In genomic region chr2:235247001-235247400, GRCh38 we compare ENCODE assay signal across 18 cellular contexts.
"Had no signal": no experiment of that assay in that cellular context is flagged by ENCODE, and none has a peak within 500 bp of the region (broad histone marks: within the 10 kb centered on the region; RNA-seq: fewer than 3 reads in every experiment).

No MANE protein-coding gene starts in this region.

- H3K4me3 ChIP-seq: coronary artery, dorsolateral prefrontal cortex, esophagus muscularis mucosa, gastrocnemius medialis, heart right ventricle, left lung, lower lobe of right lung, mucosa of descending colon had no signal

- ATAC-seq: foreskin keratinocyte, gastrocnemius medialis, heart right ventricle, left cardiac atrium, left lung, left ventricle myocardium superior, lower lobe of right lung, mucosa of descending colon had no signal

- H3K36me3 ChIP-seq: esophagus muscularis mucosa, gastrocnemius medialis, heart right ventricle, left lung, lower lobe of right lung had no signal

- H3K4me1 ChIP-seq: esophagus muscularis mucosa, foreskin keratinocyte, gastrocnemius medialis, heart right ventricle, left lung, lower lobe of right lung had no signal

- DNase-seq: dermis blood vessel endothelial cell; dorsolateral prefrontal cortex; effector CD4-positive, alpha-beta T cell; effector memory CD4-positive, alpha-beta T cell; foreskin keratinocyte; gastrocnemius medialis; glutamatergic neuron; head of caudate nucleus; heart right ventricle; hippocampal formation; left cardiac atrium; left lung; left ventricle myocardium superior; lower lobe of right lung; mesenchymal stem cell; mucosa of descending colon had no signal

- H3K9me3 ChIP-seq: esophagus muscularis mucosa, gastrocnemius medialis, heart right ventricle, left lung, lower lobe of right lung, mucosa of descending colon had no signal

- H3K27ac ChIP-seq: coronary artery, dorsolateral prefrontal cortex, esophagus muscularis mucosa, foreskin keratinocyte, gastrocnemius medialis, heart right ventricle, left lung, lower lobe of right lung had no signal

- H3K27me3 ChIP-seq: gastrocnemius medialis, left lung had no signal
